In the genomic region with DNA sequence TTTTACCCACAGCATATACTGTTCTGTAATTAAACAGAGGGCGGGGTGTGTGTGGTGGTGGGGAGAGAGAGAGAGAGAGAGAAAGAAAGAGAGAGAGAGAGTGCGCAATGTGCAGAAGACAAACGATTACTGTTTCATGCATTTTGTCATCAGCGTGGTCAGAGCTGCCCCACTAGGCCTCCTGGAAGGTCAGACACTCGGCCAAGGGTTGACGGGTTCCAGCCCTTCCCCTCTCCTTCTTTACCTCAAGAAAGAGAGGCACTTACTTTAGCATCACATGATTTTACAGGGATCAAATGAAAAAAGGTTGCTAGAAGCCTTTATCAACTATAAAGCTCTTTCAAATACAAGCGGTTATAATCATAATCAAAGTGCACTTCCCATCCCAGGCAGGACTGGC, we compare ENCODE assay signal across 9 cellular contexts.
DNase-seq lines count a peak whose midpoint lies in the region; ATAC-seq and TF ChIP-seq lines count a peak whose summit lies in the region.
"Had no signal": no experiment of that assay in that cellular context is flagged by ENCODE, and none has a peak within 500 bp of the region (broad histone marks: within the 10 kb centered on the region; RNA-seq: fewer than 3 reads in every experiment).

No MANE protein-coding gene starts in this region.

- CTCF ChIA-PET in T-cell (lab: Charles Lee): no interaction called here

- TF ChIP-seq CTCF in BE2C (IDR thresholded peaks at IDR 0.05; ENCODE audit: low read depth, low read length): no peak
- no peak for TF ChIP-seq CTCF in progenitor cell of endocrine pancreas (IDR thresholded peaks at IDR 0.05; ENCODE audit: unreplicated experiment)

- H3K27me3 ChIP-seq in BE2C: no peaks in the 10 kb centered on the region

- ATAC-seq in left ventricle myocardium superior (peak; percentile 14), T-cell (replicated peaks in 1 of 4) (no peak), GM19463 (IDR thresholded peaks at IDR 0.05; ENCODE audit: unreplicated experiment) (no peak)

- intact Hi-C loops in left ventricle myocardium superior (cut with micrococcal nuclease): no loop called here

- no peak for DNase-seq in BE2C
- no peak for DNase-seq in left ventricle myocardium superior
- no peak for DNase-seq in progenitor cell of endocrine pancreas (ENCODE audit: low spot score, unreplicated experiment)
- no peak for DNase-seq in T-cell
- no peak for DNase-seq in activated T-cell treated with anti-CD3 and anti-CD28 coated beads, Interleukin-2, amount 50 U/mL, for 24 hours
- no peak for DNase-seq in NCI-H2171 (lab: John Stamatoyannopoulos, UW)
- DNase-seq: activated T-cell treated with anti-CD3 and anti-CD28 coated beads for 4 hours had no signal

- POLR2A ChIA-PET in T-cell (lab: Charles Lee): no interaction called here

- H3K27ac ChIP-seq in angular gyrus (ENCODE audit: low read depth, low read length): peak overlapping the region; percentile 99

- H3K9me3 ChIP-seq in BE2C: no peaks in the 10 kb centered on the region

- peak overlapping the region; percentile 58 for H3K4me3 ChIP-seq in BE2C (ENCODE audit: low read depth, low read length)

- no peaks in the 10 kb centered on the region for H3K36me3 ChIP-seq in BE2C

- H3K36me3 Mint-ChIP-seq in progenitor cell of endocrine pancreas (ENCODE audit: insufficient read depth): peaks cover 2% of the 10 kb centered on the region
- H3K36me3 Mint-ChIP-seq in T-cell: no peaks in the 10 kb centered on the region
- no peaks in the 10 kb centered on the region for H3K36me3 Mint-ChIP-seq in activated T-cell treated with anti-CD3 and anti-CD28 coated beads, Interleukin-2, amount 50 U/mL, for 24 hours (ENCODE audit: low read depth)

- peaks cover 4% of the 10 kb centered on the region; the same call in 1 of the 2 replicates for H3K4me1 ChIP-seq in BE2C

- peaks cover 7% of the 10 kb centered on the region for H3K9me3 Mint-ChIP-seq in progenitor cell of endocrine pancreas (ENCODE audit: low read depth)
- H3K9me3 Mint-ChIP-seq in T-cell: peaks cover 0 to 8% (median 0%) of the 10 kb centered on the region in 3 donors
- H3K9me3 Mint-ChIP-seq in activated T-cell treated with anti-CD3 and anti-CD28 coated beads, Interleukin-2, amount 50 U/mL, for 24 hours: peaks cover 5% of the 10 kb centered on the region

- H3K27me3 Mint-ChIP-seq in progenitor cell of endocrine pancreas (peaks cover 14% of the 10 kb centered on the region), T-cell (peaks cover 24 to 36% of the 10 kb centered on the region in 2 donors)
- H3K27me3 Mint-ChIP-seq in activated T-cell treated with anti-CD3 and anti-CD28 coated beads, Interleukin-2, amount 50 U/mL, for 24 hours: peaks cover 42% of the 10 kb centered on the region

- H3K4me3 Mint-ChIP-seq in progenitor cell of endocrine pancreas (ENCODE audit: low read depth) (peak overlapping the region; percentile 69), T-cell (peak overlapping the region in 1 of 3 donors; percentile 4)
- no peak overlapping the region for H3K4me3 Mint-ChIP-seq in activated T-cell treated with anti-CD3 and anti-CD28 coated beads, Interleukin-2, amount 50 U/mL, for 24 hours

- H3K27ac Mint-ChIP-seq in progenitor cell of endocrine pancreas (peak overlapping the region; percentile 88), T-cell (no peak overlapping the region)
- H3K27ac Mint-ChIP-seq in activated T-cell treated with anti-CD3 and anti-CD28 coated beads, Interleukin-2, amount 50 U/mL, for 24 hours: no peak overlapping the region

- peaks cover 6% of the 10 kb centered on the region for H3K4me1 Mint-ChIP-seq in progenitor cell of endocrine pancreas (ENCODE audit: low read depth)
- H3K4me1 Mint-ChIP-seq in T-cell: no peaks in the 10 kb centered on the region
- peaks cover 4% of the 10 kb centered on the region for H3K4me1 Mint-ChIP-seq in activated T-cell treated with anti-CD3 and anti-CD28 coated beads, Interleukin-2, amount 50 U/mL, for 24 hours (ENCODE audit: low read depth)
